8 cellular contexts compared by ENCODE assay signal in the genomic region with DNA sequence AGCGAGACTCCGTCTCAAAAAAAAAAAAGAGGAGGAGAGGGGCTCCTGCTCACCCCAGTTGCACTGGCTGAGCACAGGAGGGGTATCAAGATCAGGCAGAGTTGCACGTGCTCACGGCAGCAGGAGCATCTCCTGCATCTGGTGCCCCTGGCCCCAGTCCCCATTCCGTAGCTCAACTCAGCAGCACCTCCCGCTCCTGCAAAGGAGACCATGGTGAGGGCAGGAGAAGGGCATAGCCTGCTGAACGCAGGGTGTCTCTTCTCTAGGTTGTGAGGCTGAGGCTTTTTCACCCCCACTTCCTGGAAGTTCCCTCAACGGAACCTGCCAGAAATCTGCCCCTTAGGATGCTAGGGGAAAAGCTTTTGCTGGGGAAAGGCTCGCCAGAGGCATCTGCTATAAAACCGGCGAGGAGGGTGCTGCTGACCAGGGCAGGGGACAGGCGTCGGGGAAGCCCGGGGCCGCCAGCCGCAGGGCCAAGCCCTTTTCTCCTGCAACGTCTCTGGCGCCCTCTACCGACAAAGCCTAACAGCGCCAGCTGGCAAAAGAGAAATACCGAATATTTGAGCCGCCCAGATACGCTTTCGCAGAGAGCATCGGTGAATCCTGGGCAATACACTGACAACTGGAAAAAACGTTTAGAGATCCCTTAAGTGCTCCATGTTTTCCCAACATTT. TPM values are rescaled to one million over a fixed set of nuclear protein-coding genes. Genes with fewer than 3 reads are reported as not detected.
DNase-seq lines count a peak whose midpoint lies in the region; ATAC-seq lines count a peak whose summit lies in the region.

No MANE protein-coding gene starts in this region.

- DNase-seq in G401 (ENCODE audit: low spot score) (peak; percentile 92), NCI-H2196 treated with DMSO at 0.1 percent for 48 hours (lab: John Stamatoyannopoulos, UW; ENCODE audit: unreplicated experiment) (peak; percentile 46), caudate nucleus (lab: John Stamatoyannopoulos, UW) (peak in 58 of 61 donors; percentile 23 to 87 (median 70)), iris pigment epithelial cell (ENCODE audit: low read depth) (peak; percentile 77), smooth muscle cell of the brain vasculature (ENCODE audit: low read depth, low spot score) (peak; percentile 57)
- peak; percentile 77 to 85 (median 80) for DNase-seq in activated CD4-positive, CD25-positive, alpha-beta regulatory T cell (lab: John Stamatoyannopoulos, UW)

- in situ Hi-C loops in G401 (cut with HindIII; ENCODE audit: low sequenced_read_pairs) = no loop called here

- ATAC-seq in HG02798 (IDR thresholded peaks at IDR 0.05; ENCODE audit: poor library complexity, unreplicated experiment) (peak; percentile 50), GM18868 (IDR thresholded peaks at IDR 0.05; ENCODE audit: unreplicated experiment) (no peak)

- H3K27ac ChIP-seq in caudate nucleus (ENCODE audit: low read depth, low read length) = peak overlapping the region; percentile 52

RNA-seq across cellular contexts. Expression of a gene that starts 1.0 kb away (rescaled TPM):
- total RNA-seq in G401 (2014; rRNA removed; shearing (Covaris generic)) = 76.9 and 77.8 TPM in 2 replicates

RNA-seq across cellular contexts. Expression of a gene that starts 15.3 kb away (rescaled TPM):
- 0.37 and 1.0 TPM in 2 replicates for total RNA-seq in G401 (2014; rRNA removed; shearing (Covaris generic))

RNA-seq across cellular contexts. Expression of a gene that starts 34.7 kb away (rescaled TPM):
- 93.4 and 100 TPM in 2 replicates for total RNA-seq in G401 (2014; rRNA removed; shearing (Covaris generic))
